ENCODE assay signal across 8 cellular contexts in the genomic region with DNA sequence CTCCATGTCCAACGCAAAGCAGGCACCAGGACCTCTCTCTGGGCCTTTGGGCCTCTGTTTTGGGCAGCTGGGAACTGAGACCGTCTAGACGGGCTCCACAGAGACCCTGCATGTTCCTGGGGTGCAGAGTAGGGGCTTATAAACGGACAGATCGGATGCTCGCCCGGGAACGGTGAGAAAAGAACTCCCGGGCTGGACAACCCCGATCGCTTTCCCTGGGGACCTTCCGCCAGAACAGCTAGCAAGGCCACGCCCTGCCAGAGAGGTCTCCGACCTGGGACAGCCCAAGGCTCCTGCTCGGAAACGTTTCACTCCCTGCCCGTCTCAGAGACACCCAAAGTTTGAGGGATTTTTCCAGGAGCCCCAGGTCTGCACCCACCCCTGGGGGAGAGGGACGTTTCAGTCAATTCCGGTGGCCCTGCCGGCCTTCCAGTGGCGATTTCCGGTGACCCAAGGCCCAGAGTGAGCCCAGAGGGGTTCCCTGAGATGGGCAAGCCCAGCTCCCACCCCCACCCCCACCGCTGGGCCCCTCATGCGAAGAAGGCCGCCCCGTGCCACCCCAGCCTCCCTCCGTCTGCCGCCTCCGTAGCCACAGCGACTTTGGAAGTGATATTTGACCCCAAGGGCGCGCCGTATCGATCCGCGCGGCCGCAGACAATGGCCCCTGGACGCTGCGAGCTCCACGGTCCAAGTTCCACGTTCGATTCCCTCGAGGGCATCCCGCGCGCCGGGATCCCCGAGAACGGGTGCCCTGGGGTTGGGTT. TPM values are rescaled to one million over a fixed set of nuclear protein-coding genes. Genes with fewer than 3 reads are reported as not detected.
DNase-seq lines count a peak whose midpoint lies in the region; ATAC-seq and TF ChIP-seq lines count a peak whose summit lies in the region.

No MANE protein-coding gene starts in this region.

- POLR2A ChIA-PET in CD8-positive, alpha-beta T cell (lab: Charles Lee): interaction anchor here (1.0 to 2.1 kb wide), 3 partner anchors 9 to 29 kb away, joined by 5 to 8 read pairs (median 7); partner anchors contain the start of genes OCEL1 and USE1

- H3K27me3 ChIP-seq in CD8-positive, alpha-beta T cell (ENCODE audit: insufficient read depth, low read length): no peaks in the 10 kb centered on the region
- H3K27me3 ChIP-seq in liver (ENCODE audit: control insufficient read depth in 4 of 4, insufficient read depth in 4 of 4, low read length in 3 of 4) (no peaks in the 10 kb centered on the region), tibial artery (no peaks in the 10 kb centered on the region)

- peak overlapping the region; percentile 57 for H3K4me3 Mint-ChIP-seq in CD8-positive, alpha-beta T cell
- H3K4me3 Mint-ChIP-seq in central memory CD8-positive, alpha-beta T cell: peak overlapping the region; percentile 50

- intact Hi-C loops in CD8-positive, alpha-beta T cell (cut with DNase I, micrococcal nuclease): no loop called here
- intact Hi-C loops in tibial artery (cut with DNase I; ENCODE audit: low total_unique reads): no loop called here

- no peak for TF ChIP-seq RAD21 in liver (IDR thresholded peaks at IDR 0.05)

- H3K36me3 ChIP-seq in CD8-positive, alpha-beta T cell (ENCODE audit: insufficient read depth, low read length): no peaks in the 10 kb centered on the region
- no peaks in the 10 kb centered on the region for H3K36me3 ChIP-seq in liver (ENCODE audit: control insufficient read depth in 4 of 4, insufficient read depth in 3 of 4, low read depth in 1 of 4, low read length in 3 of 4)
- peaks cover 0 to 19% (median 0%) of the 10 kb centered on the region in 3 donors for H3K36me3 ChIP-seq in tibial artery

- peak overlapping the region; percentile 64 to 69 for H3K9ac ChIP-seq in liver (ENCODE audit: low read depth in 1 of 2, low read length in 2 of 2)

- peaks cover 4% of the 10 kb centered on the region for H3K27me3 Mint-ChIP-seq in CD8-positive, alpha-beta T cell (ENCODE audit: low read depth)
- no peaks in the 10 kb centered on the region for H3K27me3 Mint-ChIP-seq in central memory CD8-positive, alpha-beta T cell

- no peaks in the 10 kb centered on the region for H3K36me3 Mint-ChIP-seq in CD8-positive, alpha-beta T cell
- H3K36me3 Mint-ChIP-seq in central memory CD8-positive, alpha-beta T cell (ENCODE audit: insufficient read depth): peaks cover 3% of the 10 kb centered on the region

- H3K27ac ChIP-seq in CD8-positive, alpha-beta T cell (ENCODE audit: low read depth, low read length): no peak overlapping the region
- H3K27ac ChIP-seq in liver (ENCODE audit: low read depth in 1 of 2, low read length in 2 of 2) (peak overlapping the region; percentile 81), tibial artery (peak overlapping the region; percentile 71 to 88)

- ATAC-seq in CD8-positive, alpha-beta T cell: no peak
- ATAC-seq in central memory CD8-positive, alpha-beta T cell (replicated peaks; ENCODE audit: extremely low read depth, poor library complexity, severe bottlenecking): no peak
- no peak for ATAC-seq in HG02588 (IDR thresholded peaks at IDR 0.05; ENCODE audit: unreplicated experiment)
- ATAC-seq in GM18870 (IDR thresholded peaks at IDR 0.05; ENCODE audit: unreplicated experiment): no peak

- H3K27ac Mint-ChIP-seq in CD8-positive, alpha-beta T cell: no peak overlapping the region
- H3K27ac Mint-ChIP-seq in central memory CD8-positive, alpha-beta T cell (ENCODE audit: low read depth): no peak overlapping the region

- DNase-seq in CD8-positive, alpha-beta T cell: no peak
- DNase-seq in LNCaP clone FGC (ENCODE audit: low read depth) (no peak), tibial artery (peak; percentile 65 to 83), NCI-H524 treated with DMSO at 0.1 percent for 48 hours (lab: John Stamatoyannopoulos, UW) (no peak)
- DNase-seq in central memory CD8-positive, alpha-beta T cell (ENCODE audit: low spot score in 2 of 2): no peak

- TF ChIP-seq CTCF in CD8-positive, alpha-beta T cell (IDR thresholded peaks at IDR 0.05): no peak
- TF ChIP-seq CTCF in LNCaP clone FGC (IDR thresholded peaks at IDR 0.05; ENCODE audit: control insufficient read depth, extremely low read depth, insufficient read depth) (no peak), liver (IDR thresholded peaks at IDR 0.05; ENCODE audit: low read depth, low read length, missing input control) (no peak), tibial artery (IDR thresholded peaks at IDR 0.05) (no peak)

- WGBS in liver: 8% methylated on average over 50 of the region's 50 CpGs

- no peaks in the 10 kb centered on the region for H3K9me3 Mint-ChIP-seq in CD8-positive, alpha-beta T cell
- H3K9me3 Mint-ChIP-seq in central memory CD8-positive, alpha-beta T cell: no peaks in the 10 kb centered on the region

- peaks cover 9% of the 10 kb centered on the region for H3K4me1 ChIP-seq in CD8-positive, alpha-beta T cell (ENCODE audit: insufficient read depth, low read length)
- H3K4me1 ChIP-seq in liver (ENCODE audit: control insufficient read depth in 4 of 4, insufficient read depth in 4 of 4, low read length in 3 of 4): peaks cover 19 to 65% (median 60%) of the 10 kb centered on the region in 4 donors
- H3K4me1 ChIP-seq in tibial artery: peaks cover 0 to 46% (median 37%) of the 10 kb centered on the region in 4 donors

- CTCF ChIA-PET in CD8-positive, alpha-beta T cell (lab: Charles Lee): interaction anchor here (0.6 to 1.5 kb wide), 5 partner anchors 11 to 1084 kb away, joined by 3 to 5 read pairs (median 3); no protein-coding TSS in a partner anchor

- peaks cover 4% of the 10 kb centered on the region for H3K4me1 Mint-ChIP-seq in CD8-positive, alpha-beta T cell (ENCODE audit: low read depth)
- H3K4me1 Mint-ChIP-seq in central memory CD8-positive, alpha-beta T cell: peaks cover 13% of the 10 kb centered on the region

- H3K9me3 ChIP-seq in CD8-positive, alpha-beta T cell (ENCODE audit: low read length): no peaks in the 10 kb centered on the region
- no peaks in the 10 kb centered on the region for H3K9me3 ChIP-seq in liver (ENCODE audit: control insufficient read depth in 4 of 4, low read length in 3 of 4)
- no peaks in the 10 kb centered on the region for H3K9me3 ChIP-seq in tibial artery

- H3K4me3 ChIP-seq in CD8-positive, alpha-beta T cell (ENCODE audit: low read depth, low read length): no peak overlapping the region
- H3K4me3 ChIP-seq in LNCaP clone FGC (ENCODE audit: low read depth, low read length) (peak overlapping the region; percentile 96), liver (ENCODE audit: low read depth in 1 of 3, low read length in 3 of 3) (peak overlapping the region; percentile 75 to 89 (median 88)), tibial artery (peak overlapping the region; percentile 86 to 89)

TF ChIP-seq in liver, 16 proteins besides CTCF, POLR2A, EP300 and RAD21 (continues in another document):
- TF ChIP-seq, protein P1, sequence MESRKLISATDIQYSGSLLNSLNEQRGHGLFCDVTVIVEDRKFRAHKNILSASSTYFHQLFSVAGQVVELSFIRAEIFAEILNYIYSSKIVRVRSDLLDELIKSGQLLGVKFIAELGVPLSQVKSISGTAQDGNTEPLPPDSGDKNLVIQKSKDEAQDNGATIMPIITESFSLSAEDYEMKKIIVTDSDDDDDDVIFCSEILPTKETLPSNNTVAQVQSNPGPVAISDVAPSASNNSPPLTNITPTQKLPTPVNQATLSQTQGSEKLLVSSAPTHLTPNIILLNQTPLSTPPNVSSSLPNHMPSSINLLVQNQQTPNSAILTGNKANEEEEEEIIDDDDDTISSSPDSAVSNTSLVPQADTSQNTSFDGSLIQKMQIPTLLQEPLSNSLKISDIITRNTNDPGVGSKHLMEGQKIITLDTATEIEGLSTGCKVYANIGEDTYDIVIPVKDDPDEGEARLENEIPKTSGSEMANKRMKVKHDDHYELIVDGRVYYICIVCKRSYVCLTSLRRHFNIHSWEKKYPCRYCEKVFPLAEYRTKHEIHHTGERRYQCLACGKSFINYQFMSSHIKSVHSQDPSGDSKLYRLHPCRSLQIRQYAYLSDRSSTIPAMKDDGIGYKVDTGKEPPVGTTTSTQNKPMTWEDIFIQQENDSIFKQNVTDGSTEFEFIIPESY (IDR thresholded peaks at IDR 0.05): no peak
- TF ChIP-seq, protein P2, sequence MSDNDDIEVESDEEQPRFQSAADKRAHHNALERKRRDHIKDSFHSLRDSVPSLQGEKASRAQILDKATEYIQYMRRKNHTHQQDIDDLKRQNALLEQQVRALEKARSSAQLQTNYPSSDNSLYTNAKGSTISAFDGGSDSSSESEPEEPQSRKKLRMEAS (IDR thresholded peaks at IDR 0.05): no peak
- TF ChIP-seq TAF1 (conservative IDR thresholded peaks at IDR 0.05) (no peak), FOXA1 (IDR thresholded peaks at IDR 0.05) (no peak), JUND (IDR thresholded peaks at IDR 0.05) (no peak)
- TF ChIP-seq, protein P3, sequence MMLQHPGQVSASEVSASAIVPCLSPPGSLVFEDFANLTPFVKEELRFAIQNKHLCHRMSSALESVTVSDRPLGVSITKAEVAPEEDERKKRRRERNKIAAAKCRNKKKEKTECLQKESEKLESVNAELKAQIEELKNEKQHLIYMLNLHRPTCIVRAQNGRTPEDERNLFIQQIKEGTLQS (IDR thresholded peaks at IDR 0.05): no peak

RNA-seq across cellular contexts. Expression of gene NR2F6, which starts 1.7 kb away (rescaled TPM):
- total RNA-seq in CD8-positive, alpha-beta T cell: under 1 TPM; 0.31 to 0.38 TPM
- 10 to 100 TPM; 52.2 to 86.1 TPM for total RNA-seq in liver
- polyA plus RNA-seq in liver: 10 to 100 TPM; 30.5 to 53.1 TPM

RNA-seq across cellular contexts. Expression of gene OCEL1, which starts 18.0 kb away (rescaled TPM):
- 10 to 100 TPM; 20.9 to 24.9 TPM for total RNA-seq in CD8-positive, alpha-beta T cell
- 10 to 100 TPM in 1 of 2 donors, 1 to 10 TPM in 1; 4.9 to 10.5 TPM for total RNA-seq in liver
- 10 to 100 TPM; 31.1 to 32.5 TPM for polyA plus RNA-seq in liver

RNA-seq across cellular contexts. Expression of gene USHBP1, which starts 20.5 kb away (rescaled TPM):
- total RNA-seq in CD8-positive, alpha-beta T cell: not detected
- 1 to 10 TPM; 2.1 to 2.6 TPM for total RNA-seq in liver
- 1 to 10 TPM; 1.2 to 1.6 TPM for polyA plus RNA-seq in liver

RNA-seq across cellular contexts. Expression of gene BABAM1, which starts 23.2 kb away (rescaled TPM):
- total RNA-seq in CD8-positive, alpha-beta T cell: 10 to 100 TPM; 46.9 to 58.0 TPM
- total RNA-seq in liver: 10 to 100 TPM; 29.3 to 47.0 TPM
- polyA plus RNA-seq in liver: 10 to 100 TPM; 31.3 to 35.7 TPM

RNA-seq across cellular contexts. Expression of gene USE1, which starts 28.9 kb away (rescaled TPM):
- total RNA-seq in CD8-positive, alpha-beta T cell: 10 to 100 TPM; 23.1 to 25.3 TPM
- total RNA-seq in liver: 10 to 100 TPM in 1 of 2 donors, 1 to 10 TPM in 1; 9.6 to 13.6 TPM
- 10 to 100 TPM; 22.6 to 27.8 TPM for polyA plus RNA-seq in liver

Comparison
In these comparisons a context has a peak if more than half of its experiments do, and no peak if none do; other contexts are left out.
1. DNase-seq: peak in tibial artery (2 of 2); none in CD8-positive, alpha-beta T cell (0 of 7), LNCaP clone FGC (single experiment), central memory CD8-positive, alpha-beta T cell (0 of 2) and NCI-H524 treated with DMSO at 0.1 percent for 48 hours (single experiment).
2. RNA of gene NR2F6, which starts 1.7 kb away (total RNA-seq): 52.2 to 86.1 TPM in liver; 0.31 to 0.38 TPM in CD8-positive, alpha-beta T cell; every median in the first group is over 10 times any median in the second.